In genomic region chr19:50536662-50537305, GRCh38 we compare ENCODE assay signal across 2 cellular contexts.
TF ChIP-seq lines count a peak whose summit lies in the region.

No MANE protein-coding gene starts in this region.

TF ChIP-seq in A549, 52 proteins besides CTCF, POLR2A, EP300 and RAD21:
- TF ChIP-seq CHD4 (IDR thresholded peaks at IDR 0.05; ENCODE audit: borderline replicate concordance) (no peak), CEBPB (IDR thresholded peaks at IDR 0.05) (no peak), FOXS1 (CRISPR knock-in tag; IDR thresholded peaks at IDR 0.05) (no peak), NR3C1 (IDR thresholded peaks at IDR 0.05) (no peak), ZNF302 (CRISPR knock-in tag; IDR thresholded peaks at IDR 0.05) (no peak), CBX2 (IDR thresholded peaks at IDR 0.05; ENCODE audit: borderline replicate concordance, low read depth) (no peak), FOSL2 (IDR thresholded peaks at IDR 0.05) (no peak), FOSL2 (CRISPR knock-in tag; IDR thresholded peaks at IDR 0.05) (no peak)
- TF ChIP-seq, protein P1, sequence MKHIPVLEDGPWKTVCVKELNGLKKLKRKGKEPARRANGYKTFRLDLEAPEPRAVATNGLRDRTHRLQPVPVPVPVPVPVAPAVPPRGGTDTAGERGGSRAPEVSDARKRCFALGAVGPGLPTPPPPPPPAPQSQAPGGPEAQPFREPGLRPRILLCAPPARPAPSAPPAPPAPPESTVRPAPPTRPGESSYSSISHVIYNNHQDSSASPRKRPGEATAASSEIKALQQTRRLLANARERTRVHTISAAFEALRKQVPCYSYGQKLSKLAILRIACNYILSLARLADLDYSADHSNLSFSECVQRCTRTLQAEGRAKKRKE (CRISPR knock-in tag; IDR thresholded peaks at IDR 0.05; ENCODE audit: low read depth): no peak

TF ChIP-seq in IMR-90, 13 proteins besides CTCF, POLR2A, EP300 and RAD21:
- TF ChIP-seq NFE2L2 (IDR thresholded peaks at IDR 0.05; ENCODE audit: low read depth, low read length) (no peak), BHLHE40 (IDR thresholded peaks at IDR 0.05; ENCODE audit: low read depth, low read length) (no peak), RCOR1 (IDR thresholded peaks at IDR 0.05; ENCODE audit: insufficient replicate concordance, low read length) (no peak), RFX5 (IDR thresholded peaks at IDR 0.05; ENCODE audit: low read depth, low read length) (no peak)
